ENCODE assay signal across 11 cellular contexts in the genomic region with DNA sequence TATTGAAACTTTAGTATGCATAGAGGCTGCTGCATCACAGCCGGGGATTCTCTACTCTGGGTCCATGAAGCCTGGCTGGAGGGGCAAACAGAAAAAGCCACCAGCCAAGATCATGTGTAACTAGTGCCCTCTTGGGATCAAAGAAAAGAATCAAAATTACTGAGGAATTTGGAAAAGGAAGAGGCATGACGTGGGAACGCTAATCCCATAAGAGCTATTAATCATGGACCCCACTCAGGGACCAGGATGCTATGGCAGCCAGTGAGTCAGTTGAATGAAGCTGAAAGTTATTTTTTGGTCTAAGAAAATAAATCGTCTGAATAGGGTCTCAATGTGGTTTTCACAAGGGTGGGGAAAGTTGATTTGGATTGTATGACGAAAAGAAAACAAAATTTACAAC.
DNase-seq lines count a peak whose midpoint lies in the region; TF ChIP-seq lines count a peak whose summit lies in the region.
"Had no signal": no experiment of that assay in that cellular context is flagged by ENCODE, and none has a peak within 500 bp of the region (broad histone marks: within the 10 kb centered on the region; RNA-seq: fewer than 3 reads in every experiment).

No MANE protein-coding gene starts in this region.

- TF ChIP-seq POLR2A in suprapubic skin (IDR thresholded peaks at IDR 0.05) = no peak

- DNase-seq in NCI-H2107 treated with DMSO at 0.1 percent for 48 hours (lab: John Stamatoyannopoulos, UW; ENCODE audit: unreplicated experiment) (peak; percentile 68), NCI-H2107 (lab: John Stamatoyannopoulos, UW) (no peak), fibroblast of lung (ENCODE audit: low read depth in 2 of 2) (peak; percentile 60 to 85), skeletal muscle cell (ENCODE audit: low read depth) (peak; percentile 71), NCI-H2196 (lab: John Stamatoyannopoulos, UW; ENCODE audit: unreplicated experiment) (no peak), occipital lobe (lab: John Stamatoyannopoulos, UW) (no peak), suprapubic skin (ENCODE audit: low spot score in 2 of 2) (no peak)
- DNase-seq: activated T-cell treated with anti-CD3 and anti-CD28 coated beads, Interleukin-2, amount 50 U/mL, for 48 hours had no signal

- H3K4me3 ChIP-seq in OCI-LY3 (ENCODE audit: low read length) (no peak overlapping the region), fibroblast of lung (replicated peaks in 1 of 4; ENCODE audit: control extremely low read depth in 1 of 4, insufficient read depth in 1 of 4, low read depth in 3 of 4, low read length in 4 of 4) (peak overlapping the region in 2 of 4 experiments; percentile 23 to 40), skeletal muscle cell (ENCODE audit: low read depth, low read length) (no peak overlapping the region), suprapubic skin (no peak overlapping the region)
- H3K4me3 ChIP-seq: A549, vagina had no signal

- TF ChIP-seq EP300 in suprapubic skin (IDR thresholded peaks at IDR 0.05) = no peak

- H3K9ac ChIP-seq in OCI-LY3 (ENCODE audit: low read length) = no peak overlapping the region
- H3K9ac ChIP-seq in fibroblast of lung (ENCODE audit: insufficient read depth, low read length) = no peak overlapping the region

- no peak overlapping the region for H2AFZ ChIP-seq in OCI-LY3 (ENCODE audit: low read depth, low read length)
- H2AFZ ChIP-seq in fibroblast of lung (ENCODE audit: low read length) = no peak overlapping the region

- no peaks in the 10 kb centered on the region for H4K20me1 ChIP-seq in OCI-LY3 (ENCODE audit: insufficient read depth, low read length)
- no peaks in the 10 kb centered on the region for H4K20me1 ChIP-seq in fibroblast of lung (ENCODE audit: control insufficient read depth, extremely low read depth, insufficient read depth, low read length)

- no peak overlapping the region for H3K27ac ChIP-seq in OCI-LY3 (ENCODE audit: low read length)
- H3K27ac ChIP-seq in fibroblast of lung (ENCODE audit: insufficient read depth, low read length) = no peak overlapping the region
- no peak overlapping the region for H3K27ac ChIP-seq in suprapubic skin
- H3K27ac ChIP-seq: A549, vagina had no signal

- peak; percentile 42 for TF ChIP-seq CTCF in OCI-LY3 (IDR thresholded peaks at IDR 0.05; ENCODE audit: low read depth, low read length)
- TF ChIP-seq CTCF in fibroblast of lung (conservative IDR thresholded peaks at IDR 0.05 in 1 of 2, IDR thresholded peaks at IDR 0.05 in 1 of 2; ENCODE audit: low read depth in 1 of 2, low read length in 2 of 2) = peak in 1 of 2 donors; percentile 19
- TF ChIP-seq CTCF in suprapubic skin (IDR thresholded peaks at IDR 0.05) = no peak

- H3K9me3 ChIP-seq in OCI-LY3 (ENCODE audit: insufficient read depth, low read length) (no peaks in the 10 kb centered on the region), fibroblast of lung (ENCODE audit: control insufficient read depth, insufficient read depth, low read depth, low read length) (no peaks in the 10 kb centered on the region), suprapubic skin (no peaks in the 10 kb centered on the region)
- H3K9me3 ChIP-seq: A549, vagina had no signal

- 52% methylated on average over 5 of the region's 5 CpGs for WGBS in suprapubic skin

- H3K79me2 ChIP-seq in OCI-LY3 (ENCODE audit: low read length) = no peaks in the 10 kb centered on the region
- no peaks in the 10 kb centered on the region for H3K79me2 ChIP-seq in fibroblast of lung (ENCODE audit: control insufficient read depth, insufficient read depth, low read length)

- no peaks in the 10 kb centered on the region for H3K27me3 ChIP-seq in OCI-LY3 (ENCODE audit: low read depth, low read length)
- no peaks in the 10 kb centered on the region for H3K27me3 ChIP-seq in fibroblast of lung (ENCODE audit: control insufficient read depth, insufficient read depth, low read length)
- H3K27me3 ChIP-seq in suprapubic skin = no peaks in the 10 kb centered on the region
- H3K27me3 ChIP-seq: vagina had no signal

- H3K36me3 ChIP-seq in OCI-LY3 (replicated peaks; ENCODE audit: low read depth, low read length) (no peaks in the 10 kb centered on the region), fibroblast of lung (ENCODE audit: control insufficient read depth, insufficient read depth, low read length) (no peaks in the 10 kb centered on the region), suprapubic skin (no peaks in the 10 kb centered on the region)
- H3K36me3 ChIP-seq: vagina had no signal

- H3K4me2 ChIP-seq in OCI-LY3 (ENCODE audit: low read length) (no peak overlapping the region), fibroblast of lung (ENCODE audit: extremely low read depth, insufficient read depth, low read length) (no peak overlapping the region)
- H3K4me2 ChIP-seq: A549 had no signal

- H3K4me1 ChIP-seq in OCI-LY3 (ENCODE audit: low read length) (peaks cover 7% of the 10 kb centered on the region), fibroblast of lung (ENCODE audit: control insufficient read depth, extremely low read depth, insufficient read depth, low read length) (no peaks in the 10 kb centered on the region), suprapubic skin (no peaks in the 10 kb centered on the region)
- H3K4me1 ChIP-seq: A549, vagina had no signal

Comparison
In these comparisons a context has a peak if more than half of its experiments do, and no peak if none do; other contexts are left out.
1. DNase-seq: peak in NCI-H2107 treated with DMSO at 0.1 percent for 48 hours (single experiment), fibroblast of lung (2 of 2) and skeletal muscle cell (single experiment); none in NCI-H2107 (single experiment), NCI-H2196 (single experiment), occipital lobe (single experiment) and suprapubic skin (0 of 2).